12 cellular contexts compared by ENCODE assay signal in genomic region chr6:129638055-129639019, GRCh38.
A peak's percentile ranks its signal among the peaks of the same experiment; 100 is the strongest.
DNase-seq lines count a peak whose midpoint lies in the region; ATAC-seq and TF ChIP-seq lines count a peak whose summit lies in the region.
"Had no signal": no experiment of that assay in that cellular context is flagged by ENCODE, and none has a peak within 500 bp of the region (broad histone marks: within the 10 kb centered on the region; RNA-seq: fewer than 3 reads in every experiment).

No MANE protein-coding gene starts in this region.

- DNase-seq in M059J (ENCODE audit: low read depth) (peak; percentile 43), adipocyte (ENCODE audit: low read depth) (peak; percentile 57), left ventricle myocardium superior (no peak), skeletal muscle cell (ENCODE audit: low read depth) (peak; percentile 43), AG08395 (ENCODE audit: low spot score) (no peak), LoVo (ENCODE audit: low spot score) (no peak), esophagus squamous epithelium (lab: John Stamatoyannopoulos, UW) (no peak)
- no peak for DNase-seq in stimulated activated CD4-positive, alpha-beta T cell treated with anti-CD3 and anti-CD28 coated beads, Interleukin-4, amount 100 ng/mL, for 4 hours
- DNase-seq: activated CD4-positive, alpha-beta T cell treated with anti-CD3 and anti-CD28 coated beads for 48 hours; NCI-H2081 treated with DMSO at 0.1 percent for 48 hours; psoas muscle; SIG-M5 had no signal

- peaks cover 28% of the 10 kb centered on the region for H3K4me1 ChIP-seq in adipocyte (ENCODE audit: control insufficient read depth, insufficient read depth, low read length)
- H3K4me1 ChIP-seq in esophagus squamous epithelium, result no peaks in the 10 kb centered on the region

- TF ChIP-seq POLR2A in esophagus squamous epithelium (IDR thresholded peaks at IDR 0.05), result no peak

- no peaks in the 10 kb centered on the region for H3K9me3 ChIP-seq in adipocyte (ENCODE audit: control insufficient read depth, low read length)
- H3K9me3 ChIP-seq in esophagus squamous epithelium, result no peaks in the 10 kb centered on the region
- H3K9me3 ChIP-seq: psoas muscle had no signal

- H3K27ac ChIP-seq in esophagus squamous epithelium, result peak overlapping the region in 1 of 4 donors; percentile 29
- H3K27ac ChIP-seq: psoas muscle had no signal

- peak; percentile 34 for ATAC-seq in left ventricle myocardium superior
- ATAC-seq: psoas muscle had no signal

- WGBS in esophagus squamous epithelium, 2 donors, result 63 to 83% methylated on average over 8 of the region's 8 CpGs

- H3K4me3 ChIP-seq in adipocyte (ENCODE audit: low read length) (no peak overlapping the region), skeletal muscle cell (ENCODE audit: low read depth, low read length) (no peak overlapping the region), esophagus squamous epithelium (no peak overlapping the region)
- H3K4me3 ChIP-seq: psoas muscle had no signal

- no peak for TF ChIP-seq CTCF in esophagus squamous epithelium (IDR thresholded peaks at IDR 0.05)

- H3K27me3 ChIP-seq in adipocyte (replicated peaks; ENCODE audit: control insufficient read depth, insufficient read depth, low read length) (no peaks in the 10 kb centered on the region), esophagus squamous epithelium (no peaks in the 10 kb centered on the region)

- intact Hi-C loops in left ventricle myocardium superior (cut with micrococcal nuclease) (no loop called here), esophagus squamous epithelium (cut with DNase I) (no loop called here)

- H3K36me3 ChIP-seq in adipocyte (ENCODE audit: control insufficient read depth, insufficient read depth, low read length, severe bottlenecking), result peaks cover 30% of the 10 kb centered on the region
- H3K36me3 ChIP-seq in esophagus squamous epithelium, result peaks cover 0 to 8% (median 0%) of the 10 kb centered on the region in 3 donors

- H3K9ac ChIP-seq in adipocyte (ENCODE audit: low read length), result no peak overlapping the region

Comparison
In these comparisons a context has a peak if more than half of its experiments do, and no peak if none do; other contexts are left out.
1. DNase-seq: peak in M059J (single experiment), adipocyte (single experiment) and skeletal muscle cell (single experiment); none in left ventricle myocardium superior (single experiment), AG08395 (single experiment), stimulated activated CD4-positive, alpha-beta T cell treated with anti-CD3 and anti-CD28 coated beads, Interleukin-4, amount 100 ng/mL, for 4 hours (0 of 2), LoVo (single experiment) and esophagus squamous epithelium (single experiment).